25 cellular contexts compared by ENCODE assay signal in genomic region chrX:133369065-133369464, GRCh38. TPM values are rescaled to one million over a fixed set of nuclear protein-coding genes. Genes with fewer than 3 reads are reported as not detected.
"Had no signal": no experiment of that assay in that cellular context is flagged by ENCODE, and none has a peak within 500 bp of the region (broad histone marks: within the 10 kb centered on the region; RNA-seq: fewer than 3 reads in every experiment).

No MANE protein-coding gene starts in this region.

- H3K9me3 ChIP-seq: breast epithelium, colonic mucosa, esophagus squamous epithelium, gastroesophageal sphincter, neutrophil, pancreas, psoas muscle, right atrium auricular region, upper lobe of right lung had no signal

- H3K27me3 ChIP-seq: colonic mucosa, esophagus squamous epithelium, gastroesophageal sphincter, neutrophil, pancreas, right atrium auricular region, upper lobe of right lung had no signal

- H3K36me3 Mint-ChIP-seq: activated naive CD4-positive, alpha-beta T cell treated with anti-CD3 and anti-CD28 coated beads, Interleukin-2, amount 50 U/mL, for 24 hours; natural killer cell treated with Interleukin-12 subunit alpha and Interleukin-12 subunit beta and Interleukin-15 and Interleukin-18, amount 100 ng/mL, for 72 hours had no signal

- H3K27ac Mint-ChIP-seq: activated CD8-positive, alpha-beta T cell treated with anti-CD3 and anti-CD28 coated beads, Interleukin-2, amount 10 ng/mL, durations not matched to agents 7 days and 5 days; activated naive CD4-positive, alpha-beta T cell treated with anti-CD3 and anti-CD28 coated beads, Interleukin-2, amount 50 U/mL, for 24 hours; effector memory CD8-positive, alpha-beta T cell; natural killer cell treated with Interleukin-12 subunit alpha and Interleukin-12 subunit beta and Interleukin-15 and Interleukin-18, amount 100 ng/mL, for 72 hours; T-helper 17 cell had no signal

- H3K4me1 ChIP-seq: breast epithelium, colonic mucosa, esophagus squamous epithelium, pancreas, psoas muscle, upper lobe of right lung had no signal

- ATAC-seq: activated CD8-positive, alpha-beta T cell treated with anti-CD3 and anti-CD28 coated beads, Interleukin-2, amount 10 ng/mL, durations not matched to agents 7 days and 5 days; effector memory CD8-positive, alpha-beta T cell; gastroesophageal sphincter; left cardiac atrium; natural killer cell treated with Interleukin-12 subunit alpha and Interleukin-12 subunit beta and Interleukin-15 and Interleukin-18, amount 100 ng/mL, for 72 hours; pancreas; psoas muscle; T-helper 17 cell; upper lobe of right lung had no signal

- H3K27me3 Mint-ChIP-seq: central memory CD8-positive, alpha-beta T cell; effector memory CD8-positive, alpha-beta T cell had no signal

- H3K36me3 ChIP-seq: breast epithelium, colonic mucosa, esophagus squamous epithelium, gastroesophageal sphincter, neutrophil, pancreas, right atrium auricular region, upper lobe of right lung had no signal

- H3K4me3 Mint-ChIP-seq: activated CD8-positive, alpha-beta T cell treated with anti-CD3 and anti-CD28 coated beads, Interleukin-2, amount 10 ng/mL, durations not matched to agents 7 days and 5 days; activated naive CD4-positive, alpha-beta T cell treated with anti-CD3 and anti-CD28 coated beads, Interleukin-2, amount 50 U/mL, for 24 hours; central memory CD8-positive, alpha-beta T cell; effector memory CD8-positive, alpha-beta T cell; natural killer cell treated with Interleukin-12 subunit alpha and Interleukin-12 subunit beta and Interleukin-15 and Interleukin-18, amount 100 ng/mL, for 72 hours; T-helper 17 cell had no signal

- H3K4me1 Mint-ChIP-seq: activated naive CD4-positive, alpha-beta T cell treated with anti-CD3 and anti-CD28 coated beads, Interleukin-2, amount 50 U/mL, for 24 hours; central memory CD8-positive, alpha-beta T cell; T-helper 17 cell had no signal

- H3K27ac ChIP-seq: breast epithelium, colonic mucosa, dorsolateral prefrontal cortex, esophagus squamous epithelium, gastroesophageal sphincter, neutrophil, pancreas, psoas muscle, right atrium auricular region, upper lobe of right lung had no signal

- DNase-seq: activated CD4-positive, alpha-beta T cell treated with anti-CD3 and anti-CD28 coated beads for 1 hour; activated CD4-positive, alpha-beta T cell treated with anti-CD3 and anti-CD28 coated beads, Interleukin-2, amount 50 U/mL, for 1 hour; activated CD8-positive, alpha-beta T cell treated with anti-CD3 and anti-CD28 coated beads, Interleukin-2, amount 10 ng/mL, durations not matched to agents 7 days and 5 days; activated gamma-delta T cell treated with Interleukin-2 at 50 U/mL for 16 hours; colonic mucosa; dorsolateral prefrontal cortex; effector memory CD8-positive, alpha-beta T cell; esophagus squamous epithelium; head of caudate nucleus; islet precursor cell; left cardiac atrium; midbrain; pancreas; psoas muscle; stimulated activated CD4-positive, alpha-beta T cell treated with anti-CD3 and anti-CD28 coated beads, Interleukin-4, amount 100 ng/mL, for 24 hours; stimulated activated naive CD4-positive, alpha-beta T cell treated with Interleukin-2 at 50 U/mL for 16 hours; T-helper 17 cell; upper lobe of right lung had no signal

- H3K9me3 Mint-ChIP-seq: activated naive CD4-positive, alpha-beta T cell treated with anti-CD3 and anti-CD28 coated beads, Interleukin-2, amount 50 U/mL, for 24 hours; central memory CD8-positive, alpha-beta T cell; effector memory CD8-positive, alpha-beta T cell; natural killer cell treated with Interleukin-12 subunit alpha and Interleukin-12 subunit beta and Interleukin-15 and Interleukin-18, amount 100 ng/mL, for 72 hours had no signal

- H3K4me3 ChIP-seq: breast epithelium, colonic mucosa, dorsolateral prefrontal cortex, esophagus squamous epithelium, gastroesophageal sphincter, pancreas, psoas muscle, right atrium auricular region, upper lobe of right lung had no signal

RNA-seq across cellular contexts. Expression of gene GPC4, which starts 46.2 kb away (rescaled TPM):
- total RNA-seq: activated CD8-positive, alpha-beta T cell treated with anti-CD3 and anti-CD28 coated beads, Interleukin-2, amount 10 ng/mL, durations not matched to agents 7 days and 5 days; natural killer cell treated with Interleukin-12 subunit alpha and Interleukin-12 subunit beta and Interleukin-15 and Interleukin-18, amount 100 ng/mL, for 72 hours; T-helper 17 cell had no signal
